ENCODE assay signal across 12 cellular contexts in genomic region chr18:6755107-6755506, GRCh38. TPM values are rescaled to one million over a fixed set of nuclear protein-coding genes. Genes with fewer than 3 reads are reported as not detected.
"Had no signal": no experiment of that assay in that cellular context is flagged by ENCODE, and none has a peak within 500 bp of the region (broad histone marks: within the 10 kb centered on the region; RNA-seq: fewer than 3 reads in every experiment).

No MANE protein-coding gene starts in this region.

- H3K36me3 ChIP-seq: tibial nerve had no signal

- H3K4me1 Mint-ChIP-seq: activated naive CD8-positive, alpha-beta T cell treated with anti-CD3 and anti-CD28 coated beads, Interleukin-2, amount 50 U/mL, for 24 hours; naive thymus-derived CD8-positive, alpha-beta T cell; stimulated activated memory B cell treated with anti-CD40 and anti-IgM and Interleukin-4, amounts not matched to agents 10 μg/mL and 1 μg/mL and 100 μg/mL, for 72 hours had no signal

- H3K4me3 ChIP-seq: tibial nerve had no signal

- H3K27me3 Mint-ChIP-seq: activated naive CD8-positive, alpha-beta T cell treated with anti-CD3 and anti-CD28 coated beads, Interleukin-2, amount 50 U/mL, for 24 hours; naive thymus-derived CD8-positive, alpha-beta T cell; stimulated activated memory B cell treated with anti-CD40 and anti-IgM and Interleukin-4, amounts not matched to agents 10 μg/mL and 1 μg/mL and 100 μg/mL, for 72 hours had no signal

- H3K27ac Mint-ChIP-seq: activated naive CD4-positive, alpha-beta T cell treated with anti-CD3 and anti-CD28 coated beads for 36 hours; activated naive CD8-positive, alpha-beta T cell treated with anti-CD3 and anti-CD28 coated beads, Interleukin-2, amount 50 U/mL, for 24 hours; activated T-helper 2 cell treated with anti-CD3 and anti-CD28 coated beads, Interferon-gamma antibody, Interleukin-2, Interleukin-4, amounts not matched to agents 10 μg/mL and 5 μg/mL and 100 μg/mL, durations not matched to agents 14 hours and 24 hours and 36 hours; stimulated activated memory B cell treated with anti-CD40 and anti-IgM and Interleukin-4, amounts not matched to agents 10 μg/mL and 1 μg/mL and 100 μg/mL, for 72 hours had no signal

- H3K9me3 Mint-ChIP-seq: activated naive CD4-positive, alpha-beta T cell treated with anti-CD3 and anti-CD28 coated beads for 36 hours; activated naive CD8-positive, alpha-beta T cell treated with anti-CD3 and anti-CD28 coated beads, Interleukin-2, amount 50 U/mL, for 24 hours had no signal

- DNase-seq: activated naive CD4-positive, alpha-beta T cell treated with anti-CD3 and anti-CD28 coated beads for 36 hours; activated naive CD8-positive, alpha-beta T cell treated with anti-CD3 and anti-CD28 coated beads, Interleukin-2, amount 50 U/mL, for 24 hours; activated T-cell treated with anti-CD3 and anti-CD28 coated beads for 4 hours; aorta; effector memory CD4-positive, alpha-beta T cell; islet precursor cell; naive thymus-derived CD8-positive, alpha-beta T cell; stimulated activated CD4-positive, alpha-beta T cell treated with anti-CD3 and anti-CD28 coated beads, Interleukin-2, amount 100 ng/mL, for 48 hours had no signal

- H3K36me3 Mint-ChIP-seq: naive thymus-derived CD8-positive, alpha-beta T cell; stimulated activated memory B cell treated with anti-CD40 and anti-IgM and Interleukin-4, amounts not matched to agents 10 μg/mL and 1 μg/mL and 100 μg/mL, for 72 hours had no signal

- H3K4me3 Mint-ChIP-seq: activated naive CD4-positive, alpha-beta T cell treated with anti-CD3 and anti-CD28 coated beads for 36 hours; activated naive CD8-positive, alpha-beta T cell treated with anti-CD3 and anti-CD28 coated beads, Interleukin-2, amount 50 U/mL, for 24 hours; naive thymus-derived CD8-positive, alpha-beta T cell; stimulated activated memory B cell treated with anti-CD40 and anti-IgM and Interleukin-4, amounts not matched to agents 10 μg/mL and 1 μg/mL and 100 μg/mL, for 72 hours had no signal

- H3K27me3 ChIP-seq: tibial nerve had no signal

- H3K27ac ChIP-seq: epithelial cell of prostate, tibial nerve had no signal

RNA-seq across cellular contexts. Expression of gene ARHGAP28, which starts 25.6 kb away (rescaled TPM):
- total RNA-seq: activated naive CD4-positive, alpha-beta T cell treated with anti-CD3 and anti-CD28 coated beads for 36 hours; activated T-helper 2 cell treated with anti-CD3 and anti-CD28 coated beads, Interferon-gamma antibody, Interleukin-2, Interleukin-4, amounts not matched to agents 10 μg/mL and 5 μg/mL and 100 μg/mL, durations not matched to agents 14 hours and 24 hours and 36 hours; naive thymus-derived CD8-positive, alpha-beta T cell had no signal
- polyA plus RNA-seq: naive thymus-derived CD8-positive, alpha-beta T cell had no signal
